40 cellular contexts compared by ENCODE assay signal in the genomic region with DNA sequence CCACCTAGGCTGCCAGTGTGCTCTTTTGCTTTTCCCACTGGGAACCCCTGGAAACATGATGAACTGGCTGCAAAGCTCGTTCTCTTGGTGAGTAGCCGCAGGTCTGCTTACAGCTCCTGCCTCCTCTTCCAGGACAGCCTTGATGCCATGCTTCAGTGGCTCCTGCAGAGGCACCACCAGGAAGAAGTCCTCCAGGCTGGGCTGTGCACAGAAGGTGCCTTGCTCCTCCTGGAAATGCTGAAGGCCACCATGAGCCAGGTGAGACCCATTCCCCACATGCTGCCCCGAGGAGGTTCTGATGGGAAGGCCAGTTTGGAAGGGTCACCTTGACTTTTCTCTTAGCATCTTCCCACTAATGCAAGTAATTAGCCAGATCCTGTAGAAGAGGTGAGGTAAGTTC.
"Had no signal": no experiment of that assay in that cellular context is flagged by ENCODE, and none has a peak within 500 bp of the region (broad histone marks: within the 10 kb centered on the region; RNA-seq: fewer than 3 reads in every experiment).

No MANE protein-coding gene starts in this region.

- H3K27me3 ChIP-seq: adrenal gland, body of pancreas, brain microvascular endothelial cell, breast epithelium, cardiac muscle cell had no signal

- H3K27me3 Mint-ChIP-seq: activated B cell treated with CpG ODN at 0.5 μM for 24 hours; activated CD8-positive, alpha-beta T cell treated with anti-CD3 and anti-CD28 coated beads for 36 hours had no signal

- H3K4me1 ChIP-seq: adrenal gland, body of pancreas, breast epithelium had no signal

- H3K9me3 ChIP-seq: adrenal gland, body of pancreas, breast epithelium had no signal

- H3K9me3 Mint-ChIP-seq: activated B cell treated with CpG ODN at 0.5 μM for 24 hours; activated CD4-positive, alpha-beta memory T cell treated with anti-CD3 and anti-CD28 coated beads for 36 hours; activated CD4-positive, alpha-beta T cell treated with anti-CD3 and anti-CD28 coated beads, Interleukin-2, amount 10 ng/mL, durations not matched to agents 24 days and 14 days; activated CD8-positive, alpha-beta T cell treated with anti-CD3 and anti-CD28 coated beads for 36 hours; activated naive CD4-positive, alpha-beta T cell treated with anti-CD3 and anti-CD28 coated beads for 36 hours; activated naive CD8-positive, alpha-beta T cell treated with anti-CD3 and anti-CD28 coated beads for 36 hours; activated T-cell treated with anti-CD3 and anti-CD28 coated beads, Interleukin-2, amount 50 U/mL, for 4 hours; activated T-cell treated with anti-CD3 and anti-CD28 coated beads, Interleukin-2, amount 50 U/mL, for 72 hours; activated T-helper 1 cell treated with anti-CD3 and anti-CD28 coated beads, Interleukin-12 subunit alpha, Interleukin-12 subunit beta, Interleukin-2, Interleukin-4 antibody, amounts not matched to agents 30 ng/mL and 10 ng/mL and 1 ng/mL, durations not matched to agents 14 hours and 24 hours and 36 hours; activated T-helper 17 cell treated with anti-CD3 and anti-CD28 coated beads, Interleukin-2, amount 50 U/mL, for 72 hours; central memory CD8-positive, alpha-beta T cell; T-helper 1 cell treated with Interleukin-12 subunit alpha and Interleukin-12 subunit beta and Interleukin-4 antibody, amounts not matched to agents 30 μg/mL and 1 μg/mL, for 36 hours; T-helper 2 cell treated with Interferon-gamma antibody and Interleukin-4, amounts not matched to agents 5 μg/mL and 100 μg/mL, for 36 hours had no signal

- ATAC-seq: activated CD8-positive, alpha-beta T cell treated with anti-CD3 and anti-CD28 coated beads for 36 hours; activated naive CD4-positive, alpha-beta T cell treated with anti-CD3 and anti-CD28 coated beads, Interleukin-2, amount 50 U/mL, for 72 hours; activated T-cell treated with anti-CD3 and anti-CD28 coated beads, Interleukin-2, amount 50 U/mL, for 4 hours; activated T-cell treated with anti-CD3 and anti-CD28 coated beads, Interleukin-2, amount 50 U/mL, for 72 hours; activated T-helper 17 cell treated with anti-CD3 and anti-CD28 coated beads, Interleukin-2, amount 50 U/mL, for 72 hours; body of pancreas had no signal

- FAIRE-seq: astrocyte, TTC549 had no signal

- H3K36me3 ChIP-seq: adrenal gland, brain microvascular endothelial cell, breast epithelium, cardiac muscle cell had no signal

- H3K27ac Mint-ChIP-seq: activated B cell treated with CpG ODN at 0.5 μM for 24 hours; activated CD4-positive, alpha-beta memory T cell treated with anti-CD3 and anti-CD28 coated beads for 36 hours; activated CD4-positive, alpha-beta T cell treated with anti-CD3 and anti-CD28 coated beads, Interleukin-2, amount 10 ng/mL, durations not matched to agents 24 days and 14 days; activated CD8-positive, alpha-beta T cell treated with anti-CD3 and anti-CD28 coated beads for 36 hours; activated naive CD4-positive, alpha-beta T cell treated with anti-CD3 and anti-CD28 coated beads for 36 hours; activated naive CD4-positive, alpha-beta T cell treated with anti-CD3 and anti-CD28 coated beads, Interleukin-2, amount 50 U/mL, for 72 hours; activated naive CD8-positive, alpha-beta T cell treated with anti-CD3 and anti-CD28 coated beads for 36 hours; activated T-cell treated with anti-CD3 and anti-CD28 coated beads, Interleukin-2, amount 50 U/mL, for 72 hours; activated T-helper 1 cell treated with anti-CD3 and anti-CD28 coated beads, Interleukin-12 subunit alpha, Interleukin-12 subunit beta, Interleukin-2, Interleukin-4 antibody, amounts not matched to agents 30 ng/mL and 10 ng/mL and 1 ng/mL, durations not matched to agents 14 hours and 24 hours and 36 hours; activated T-helper 17 cell treated with anti-CD3 and anti-CD28 coated beads, Interleukin-2, amount 50 U/mL, for 72 hours; T-helper 1 cell treated with Interleukin-12 subunit alpha and Interleukin-12 subunit beta and Interleukin-4 antibody, amounts not matched to agents 30 μg/mL and 1 μg/mL, for 36 hours; T-helper 2 cell treated with Interferon-gamma antibody and Interleukin-4, amounts not matched to agents 5 μg/mL and 100 μg/mL, for 36 hours had no signal

- H3K36me3 Mint-ChIP-seq: activated CD4-positive, alpha-beta memory T cell treated with anti-CD3 and anti-CD28 coated beads for 36 hours; activated naive CD4-positive, alpha-beta T cell treated with anti-CD3 and anti-CD28 coated beads, Interleukin-2, amount 50 U/mL, for 72 hours; activated naive CD8-positive, alpha-beta T cell treated with anti-CD3 and anti-CD28 coated beads for 36 hours had no signal

- H3K4me1 Mint-ChIP-seq: activated CD4-positive, alpha-beta T cell treated with anti-CD3 and anti-CD28 coated beads, Interleukin-2, amount 10 ng/mL, durations not matched to agents 24 days and 14 days; activated naive CD8-positive, alpha-beta T cell treated with anti-CD3 and anti-CD28 coated beads for 36 hours; activated T-helper 17 cell treated with anti-CD3 and anti-CD28 coated beads, Interleukin-2, amount 50 U/mL, for 72 hours; central memory CD8-positive, alpha-beta T cell had no signal

- DNase-seq: activated B cell treated with CpG ODN at 0.5 μM for 24 hours; activated CD4-positive, alpha-beta memory T cell treated with anti-CD3 and anti-CD28 coated beads for 36 hours; activated CD4-positive, alpha-beta T cell treated with anti-CD3 and anti-CD28 coated beads for 4 hours; activated CD4-positive, alpha-beta T cell treated with anti-CD3 and anti-CD28 coated beads, Interleukin-2, amount 10 ng/mL, durations not matched to agents 24 days and 14 days; activated CD4-positive, alpha-beta T cell treated with anti-CD3 and anti-CD28 coated beads, Interleukin-2, amount 50 U/mL, for 1 hour; activated CD4-positive, alpha-beta T cell treated with anti-CD3 and anti-CD28 coated beads, Interleukin-2, amount 50 U/mL, for 4 hours; activated CD4-positive, CD25-positive, alpha-beta regulatory T cell treated with anti-CD3 and anti-CD28 coated beads, Interleukin-2, amount 50 U/mL, for 72 hours; activated CD8-positive, alpha-beta memory T cell treated with anti-CD3 and anti-CD28 coated beads, Interleukin-2, amount 50 U/mL, for 4 hours; activated CD8-positive, alpha-beta T cell treated with anti-CD3 and anti-CD28 coated beads for 36 hours; activated effector memory CD4-positive, alpha-beta T cell treated with anti-CD3 and anti-CD28 coated beads, Interleukin-2, amount 50 U/mL, for 16 hours; activated gamma-delta T cell treated with Interleukin-2 at 50 U/mL for 16 hours; activated naive CD4-positive, alpha-beta T cell; activated naive CD4-positive, alpha-beta T cell treated with anti-CD3 and anti-CD28 coated beads for 36 hours; activated naive CD4-positive, alpha-beta T cell treated with anti-CD3 and anti-CD28 coated beads, Interleukin-2, amount 50 U/mL, for 16 hours; activated naive CD8-positive, alpha-beta T cell treated with anti-CD3 and anti-CD28 coated beads for 36 hours; activated T-cell treated with anti-CD3 and anti-CD28 coated beads for 4 hours; activated T-cell treated with anti-CD3 and anti-CD28 coated beads, Interleukin-2, amount 50 U/mL, for 1 hour; activated T-cell treated with anti-CD3 and anti-CD28 coated beads, Interleukin-2, amount 50 U/mL, for 4 hours; activated T-cell treated with anti-CD3 and anti-CD28 coated beads, Interleukin-2, amount 50 U/mL, for 72 hours; adrenal gland; amniotic stem cell; aorta; body of pancreas; brain microvascular endothelial cell; caudate nucleus; cerebellar nuclear complex; T-helper 1 cell; T-helper 2 cell; T-helper 9 cell had no signal

- H3K4me3 ChIP-seq: adrenal gland, body of pancreas, breast epithelium, cardiac muscle cell had no signal

- H3K4me3 Mint-ChIP-seq: activated B cell treated with CpG ODN at 0.5 μM for 24 hours; activated CD4-positive, alpha-beta memory T cell treated with anti-CD3 and anti-CD28 coated beads for 36 hours; activated CD4-positive, alpha-beta T cell treated with anti-CD3 and anti-CD28 coated beads, Interleukin-2, amount 10 ng/mL, durations not matched to agents 24 days and 14 days; activated CD8-positive, alpha-beta T cell treated with anti-CD3 and anti-CD28 coated beads for 36 hours; activated naive CD4-positive, alpha-beta T cell treated with anti-CD3 and anti-CD28 coated beads for 36 hours; activated naive CD8-positive, alpha-beta T cell treated with anti-CD3 and anti-CD28 coated beads for 36 hours; activated T-cell treated with anti-CD3 and anti-CD28 coated beads, Interleukin-2, amount 50 U/mL, for 4 hours; activated T-cell treated with anti-CD3 and anti-CD28 coated beads, Interleukin-2, amount 50 U/mL, for 72 hours; activated T-helper 1 cell treated with anti-CD3 and anti-CD28 coated beads, Interleukin-12 subunit alpha, Interleukin-12 subunit beta, Interleukin-2, Interleukin-4 antibody, amounts not matched to agents 30 ng/mL and 10 ng/mL and 1 ng/mL, durations not matched to agents 14 hours and 24 hours and 36 hours; activated T-helper 17 cell treated with anti-CD3 and anti-CD28 coated beads, Interleukin-2, amount 50 U/mL, for 72 hours; central memory CD8-positive, alpha-beta T cell; T-helper 1 cell treated with Interleukin-12 subunit alpha and Interleukin-12 subunit beta and Interleukin-4 antibody, amounts not matched to agents 30 μg/mL and 1 μg/mL, for 36 hours; T-helper 2 cell treated with Interferon-gamma antibody and Interleukin-4, amounts not matched to agents 5 μg/mL and 100 μg/mL, for 36 hours had no signal

- H3K27ac ChIP-seq: adrenal gland, body of pancreas, brain microvascular endothelial cell, breast epithelium, cardiac muscle cell, VCaP had no signal
